In genomic region chr9:11868795-11869194, GRCh38 we compare ENCODE assay signal across 23 cellular contexts.
"Had no signal": no experiment of that assay in that cellular context is flagged by ENCODE, and none has a peak within 500 bp of the region (broad histone marks: within the 10 kb centered on the region; RNA-seq: fewer than 3 reads in every experiment).

No MANE protein-coding gene starts in this region.

- H3K9me3 Mint-ChIP-seq: activated CD4-positive, alpha-beta memory T cell treated with anti-CD3 and anti-CD28 coated beads, Interleukin-2, amount 10 ng/mL, durations not matched to agents 7 days and 5 days; activated CD4-positive, alpha-beta T cell treated with anti-CD3 and anti-CD28 coated beads, Interleukin-2, amount 10 ng/mL, durations not matched to agents 7 days and 5 days; activated naive CD4-positive, alpha-beta T cell treated with anti-CD3 and anti-CD28 coated beads for 36 hours had no signal

- H3K27me3 Mint-ChIP-seq: activated CD4-positive, alpha-beta memory T cell treated with anti-CD3 and anti-CD28 coated beads, Interleukin-2, amount 10 ng/mL, durations not matched to agents 7 days and 5 days; activated CD4-positive, alpha-beta T cell treated with anti-CD3 and anti-CD28 coated beads, Interleukin-2, amount 10 ng/mL, durations not matched to agents 7 days and 5 days; activated naive CD8-positive, alpha-beta T cell treated with anti-CD3 and anti-CD28 coated beads for 36 hours; activated T-helper 17 cell treated with anti-CD3 and anti-CD28 coated beads, Interleukin-2, amount 50 U/mL, for 72 hours; IgD-negative memory B cell; T-cell had no signal

- H3K27ac ChIP-seq: SK-N-MC, VCaP had no signal

- DNase-seq: activated CD4-positive, alpha-beta memory T cell treated with anti-CD3 and anti-CD28 coated beads, Interleukin-2, amount 10 ng/mL, durations not matched to agents 7 days and 5 days; activated CD4-positive, alpha-beta T cell treated with anti-CD3 and anti-CD28 coated beads, Interleukin-2, amount 10 ng/mL, durations not matched to agents 7 days and 5 days; activated CD4-positive, CD25-positive, alpha-beta regulatory T cell; activated gamma-delta T cell; activated naive CD4-positive, alpha-beta T cell treated with anti-CD3 and anti-CD28 coated beads for 36 hours; activated naive CD8-positive, alpha-beta T cell treated with anti-CD3 and anti-CD28 coated beads for 36 hours; activated T-cell treated with anti-CD3 and anti-CD28 coated beads for 4 hours; activated T-cell treated with anti-CD3 and anti-CD28 coated beads, Interleukin-2, amount 50 U/mL, for 48 hours; anterior cingulate cortex; cerebellar nuclear complex; KG1; NCI-H1694 treated with DMSO at 0.1 percent for 48 hours; NCI-H2029 treated with DMSO at 0.1 percent for 48 hours; NCI-H446; NCI-H524; NCI-H774; T-cell; T-helper 2 cell; T1000 had no signal

- H3K4me3 Mint-ChIP-seq: activated CD4-positive, alpha-beta memory T cell treated with anti-CD3 and anti-CD28 coated beads, Interleukin-2, amount 10 ng/mL, durations not matched to agents 7 days and 5 days; activated CD4-positive, alpha-beta T cell treated with anti-CD3 and anti-CD28 coated beads, Interleukin-2, amount 10 ng/mL, durations not matched to agents 7 days and 5 days; activated naive CD4-positive, alpha-beta T cell treated with anti-CD3 and anti-CD28 coated beads for 36 hours; activated naive CD8-positive, alpha-beta T cell treated with anti-CD3 and anti-CD28 coated beads for 36 hours; activated T-helper 17 cell treated with anti-CD3 and anti-CD28 coated beads, Interleukin-2, amount 50 U/mL, for 72 hours; IgD-negative memory B cell; T-cell had no signal

- H3K27ac Mint-ChIP-seq: activated CD4-positive, alpha-beta memory T cell treated with anti-CD3 and anti-CD28 coated beads, Interleukin-2, amount 10 ng/mL, durations not matched to agents 7 days and 5 days; activated CD4-positive, alpha-beta T cell treated with anti-CD3 and anti-CD28 coated beads, Interleukin-2, amount 10 ng/mL, durations not matched to agents 7 days and 5 days; activated naive CD4-positive, alpha-beta T cell treated with anti-CD3 and anti-CD28 coated beads for 36 hours; activated naive CD8-positive, alpha-beta T cell treated with anti-CD3 and anti-CD28 coated beads for 36 hours; activated T-helper 17 cell treated with anti-CD3 and anti-CD28 coated beads, Interleukin-2, amount 50 U/mL, for 72 hours; IgD-negative memory B cell; T-cell had no signal

- H3K36me3 Mint-ChIP-seq: activated naive CD8-positive, alpha-beta T cell treated with anti-CD3 and anti-CD28 coated beads for 36 hours; IgD-negative memory B cell; T-cell had no signal

- H3K4me3 ChIP-seq: SK-N-MC had no signal

- H3K4me1 Mint-ChIP-seq: activated CD4-positive, alpha-beta memory T cell treated with anti-CD3 and anti-CD28 coated beads, Interleukin-2, amount 10 ng/mL, durations not matched to agents 7 days and 5 days; activated CD4-positive, alpha-beta T cell treated with anti-CD3 and anti-CD28 coated beads, Interleukin-2, amount 10 ng/mL, durations not matched to agents 7 days and 5 days; activated naive CD8-positive, alpha-beta T cell treated with anti-CD3 and anti-CD28 coated beads for 36 hours; activated T-helper 17 cell treated with anti-CD3 and anti-CD28 coated beads, Interleukin-2, amount 50 U/mL, for 72 hours; IgD-negative memory B cell; T-cell had no signal

- ATAC-seq: activated T-helper 17 cell treated with anti-CD3 and anti-CD28 coated beads, Interleukin-2, amount 50 U/mL, for 72 hours; T-cell had no signal
